23 cellular contexts compared by ENCODE assay signal in the genomic region with DNA sequence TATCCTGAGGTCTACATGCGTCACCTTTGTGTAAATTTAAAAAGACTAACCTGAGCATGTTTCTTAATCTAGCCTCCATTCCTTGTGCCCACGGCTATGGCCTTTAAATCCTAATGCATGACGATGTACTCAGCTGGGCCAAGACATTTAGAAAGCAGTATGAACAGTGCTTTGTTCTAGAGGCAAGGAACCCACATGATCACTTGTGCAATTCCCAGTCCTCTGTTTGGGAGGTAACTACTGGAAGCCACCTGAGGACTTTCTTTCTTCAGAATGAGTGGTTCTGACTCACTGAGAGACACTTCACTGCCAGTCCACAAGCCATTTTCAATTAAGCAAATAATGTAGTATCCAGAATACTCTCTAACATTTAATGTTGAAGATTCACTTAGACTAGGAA.
DNase-seq lines count a peak whose midpoint lies in the region; ATAC-seq, FAIRE-seq and TF ChIP-seq lines count a peak whose summit lies in the region.
"Had no signal": no experiment of that assay in that cellular context is flagged by ENCODE, and none has a peak within 500 bp of the region (broad histone marks: within the 10 kb centered on the region; RNA-seq: fewer than 3 reads in every experiment).

No MANE protein-coding gene starts in this region.

- POLR2A ChIA-PET in H1 (lab: Charles Lee; ENCODE audit: partially characterized antibody) = no interaction called here

- no peak overlapping the region for H2BK12ac ChIP-seq in H1 (ENCODE audit: low read depth, low read length)

- no peak overlapping the region for H3K27ac ChIP-seq in H1 (ENCODE audit: low read depth, low read length)
- H3K27ac ChIP-seq: BLaER1 treated with 17β-estradiol and CSF1 and Interleukin-3, amounts not matched to agents 10 nM and 100 nM; left ventricle myocardium inferior; PC-9 had no signal

- H4K20me1 ChIP-seq in H1 (replicated peaks in 1 of 2; ENCODE audit: control insufficient read depth in 1 of 2, insufficient read depth in 2 of 2, low read length in 2 of 2) = no peaks in the 10 kb centered on the region
- H4K20me1 ChIP-seq: BLaER1 treated with 17β-estradiol and CSF1 and Interleukin-3, amounts not matched to agents 10 nM and 100 nM had no signal

- H3K4me1 ChIP-seq in H1 (replicated peaks in 1 of 4; ENCODE audit: control insufficient read depth in 3 of 4, insufficient read depth in 4 of 4, low read length in 3 of 4) = no peaks in the 10 kb centered on the region

- no peak overlapping the region for H4K91ac ChIP-seq in H1 (replicated peaks; ENCODE audit: insufficient read length, low read length)

- no peak overlapping the region for H3K56ac ChIP-seq in H1 (replicated peaks; ENCODE audit: insufficient read length, low read depth, low read length)

- CTCF ChIA-PET in H1 (lab: Charles Lee; ENCODE audit: partially characterized antibody) = no interaction called here

- no peak overlapping the region for H3K4me2 ChIP-seq in H1 (ENCODE audit: insufficient read depth in 1 of 2, low read depth in 2 of 2, low read length in 2 of 2)
- H3K4me2 ChIP-seq: BLaER1 treated with 17β-estradiol and CSF1 and Interleukin-3, amounts not matched to agents 10 nM and 100 nM; GM23338; PC-9 had no signal

- no peak overlapping the region for H2BK5ac ChIP-seq in H1 (ENCODE audit: low read depth, low read length)

- no peak overlapping the region for H2BK20ac ChIP-seq in H1 (ENCODE audit: low read length)

- DNase-seq in COLO829 (ENCODE audit: low spot score) (peak; percentile 6), HT1080 (ENCODE audit: low read depth) (peak; percentile 32), H1 (ENCODE audit: low read depth in 1 of 2, low spot score in 2 of 2) (no peak), left lobe of liver (ENCODE audit: low spot score) (no peak), NOMO-1 (lab: John Stamatoyannopoulos, UW; ENCODE audit: unreplicated experiment in 2 of 2) (no peak)
- DNase-seq in stimulated activated CD4-positive, alpha-beta T cell treated with anti-CD3 and anti-CD28 coated beads, Interleukin-15, amount 100 ng/mL, for 24 hours = no peak
- DNase-seq: activated CD4-positive, alpha-beta memory T cell treated with anti-CD3 and anti-CD28 coated beads for 36 hours; activated CD8-positive, alpha-beta memory T cell treated with anti-CD3 and anti-CD28 coated beads, Interleukin-2, amount 50 U/mL, for 4 hours; left ventricle myocardium inferior; naive thymus-derived CD8-positive, alpha-beta T cell; NCI-H1092 treated with DMSO at 0.1 percent for 48 hours; NCI-H187 treated with DMSO at 0.1 percent for 48 hours; NCI-H526 treated with DMSO at 0.1 percent for 48 hours; PC-9; T-helper 17 cell had no signal

- no peak for TF ChIP-seq POLR2A in H1 (IDR thresholded peaks at IDR 0.05; ENCODE audit: control extremely low read depth in 1 of 2, low read depth in 2 of 2, low read length in 2 of 2)

- H3K79me2 ChIP-seq in H1 (ENCODE audit: control insufficient read depth in 1 of 2, insufficient read depth in 2 of 2, low read length in 2 of 2) = no peaks in the 10 kb centered on the region

- TF ChIP-seq CTCF in H1 (IDR thresholded peaks at IDR 0.05; ENCODE audit: control extremely low read depth in 1 of 3, insufficient read depth in 1 of 3, low read depth in 1 of 3, low read length in 3 of 3) = no peak

- no peak for FAIRE-seq in H1 (lab: Jason Lieb, UNC)
- FAIRE-seq: K562 had no signal

- no peaks in the 10 kb centered on the region for H3K79me1 ChIP-seq in H1 (ENCODE audit: low read depth, low read length)

- H3K9ac ChIP-seq in H1 (replicated peaks in 1 of 4; ENCODE audit: extremely low read depth in 1 of 4, low read depth in 3 of 4, low read length in 3 of 4) = no peak overlapping the region
- H3K9ac ChIP-seq: BLaER1 treated with 17β-estradiol and CSF1 and Interleukin-3, amounts not matched to agents 10 nM and 100 nM had no signal

- TF ChIP-seq EP300 in H1 (IDR thresholded peaks at IDR 0.05; ENCODE audit: borderline replicate concordance in 1 of 2, low read depth in 2 of 2, low read length in 2 of 2) = no peak

- TF ChIP-seq RAD21 in H1 (IDR thresholded peaks at IDR 0.05 in 1 of 2, conservative IDR thresholded peaks at IDR 0.05 in 1 of 2; ENCODE audit: low read depth in 2 of 2, low read length in 2 of 2) = no peak

- no peak overlapping the region for H4K8ac ChIP-seq in H1 (ENCODE audit: extremely low read depth, insufficient read depth, low read length)

- ATAC-seq in left lobe of liver (peak; percentile 53), HG03045 (IDR thresholded peaks at IDR 0.05; ENCODE audit: unreplicated experiment) (no peak), GM18519 (IDR thresholded peaks at IDR 0.05; ENCODE audit: low FRiP score, unreplicated experiment) (no peak)
- ATAC-seq: activated CD4-positive, CD25-positive, alpha-beta regulatory T cell treated with anti-CD3 and anti-CD28 coated beads, Interleukin-2, amount 50 U/mL, for 24 hours; GM23338; K562; naive thymus-derived CD8-positive, alpha-beta T cell; Right ventricle myocardium inferior; stimulated activated effector memory CD8-positive, alpha-beta T cell treated with anti-CD3 and anti-CD28 coated beads, Interleukin-12 subunit alpha, Interleukin-12 subunit beta, amount 100 ng/mL, for 72 hours; T-helper 17 cell had no signal

- H3K4me3 ChIP-seq in H1 (ENCODE audit: extremely low read depth in 1 of 4, insufficient read depth in 2 of 4, low read depth in 3 of 4, low read length in 4 of 4) = no peak overlapping the region
- H3K4me3 ChIP-seq: BLaER1 treated with 17β-estradiol and CSF1 and Interleukin-3, amounts not matched to agents 10 nM and 100 nM; GM23338; K562; left ventricle myocardium inferior; PC-9 had no signal

- no peak overlapping the region for H2AK5ac ChIP-seq in H1 (ENCODE audit: low read depth, low read length)

- no peak overlapping the region for H3K4ac ChIP-seq in H1 (replicated peaks; ENCODE audit: insufficient read length, low read depth, low read length)

- WGBS in H1 (ENCODE audit: extremely low coverage in 1 of 2, insufficient coverage in 1 of 2, insufficient read length in 1 of 2, insufficient replicate concordance in 2 of 2, low coverage in 1 of 2, low lambda C conversion rate in 2 of 2, missing lambda C conversion rate in 1 of 2), 2 experiments = 93% methylated on average over 3 of the region's 3 CpGs; no CpG with 5 or more reads in 1 of the 2 experiments

- H3K18ac ChIP-seq in H1 (ENCODE audit: extremely low read depth, low read length) = no peak overlapping the region

- no peaks in the 10 kb centered on the region for H3K9me3 ChIP-seq in H1 (ENCODE audit: insufficient read depth in 2 of 2, low read depth in 1 of 2, low read length in 1 of 2)
- H3K9me3 ChIP-seq: BLaER1 treated with 17β-estradiol and CSF1 and Interleukin-3, amounts not matched to agents 10 nM and 100 nM; left ventricle myocardium inferior had no signal

- H3K23me2 ChIP-seq in H1 (ENCODE audit: low read depth, low read length) = peaks cover 2% of the 10 kb centered on the region; the same call in 1 of the 2 replicates

- no peak overlapping the region for H2AFZ ChIP-seq in H1 (ENCODE audit: low read length)
- H2AFZ ChIP-seq: GM23338, PC-9 had no signal

- H3K14ac ChIP-seq in H1 (ENCODE audit: insufficient read length) = peak overlapping the region; percentile 23

- no peaks in the 10 kb centered on the region for H3K36me3 ChIP-seq in H1 (ENCODE audit: control insufficient read depth in 2 of 4, insufficient read depth in 4 of 4, low read length in 3 of 4)
- H3K36me3 ChIP-seq: BLaER1 treated with 17β-estradiol and CSF1 and Interleukin-3, amounts not matched to agents 10 nM and 100 nM; left ventricle myocardium inferior had no signal

- no peak overlapping the region for H4K5ac ChIP-seq in H1 (ENCODE audit: insufficient read length, low read depth, low read length)

- H2BK15ac ChIP-seq in H1 (ENCODE audit: low read length) = no peak overlapping the region

- H2BK120ac ChIP-seq in H1 (replicated peaks; ENCODE audit: low read depth, low read length) = no peak overlapping the region

- peak overlapping the region; percentile 70 for H3K23ac ChIP-seq in H1 (ENCODE audit: insufficient read length)

- no peaks in the 10 kb centered on the region for H3K27me3 ChIP-seq in H1 (replicated peaks in 1 of 4; ENCODE audit: control insufficient read depth in 3 of 4, extremely low read depth in 1 of 4, insufficient read depth in 3 of 4, low read length in 3 of 4)
- H3K27me3 ChIP-seq: BLaER1 treated with 17β-estradiol and CSF1 and Interleukin-3, amounts not matched to agents 10 nM and 100 nM had no signal

TF ChIP-seq in H1, 55 proteins besides CTCF, POLR2A, EP300 and RAD21 (continues in another document):
- TF ChIP-seq EZH2 (IDR thresholded peaks at IDR 0.05; ENCODE audit: low read depth, low read length, severe bottlenecking) = no peak

Comparison
In these comparisons a context has a peak if more than half of its experiments do, and no peak if none do; other contexts are left out.
1. DNase-seq: peak in COLO829 (single experiment) and HT1080 (single experiment); none in H1 (0 of 2), left lobe of liver (single experiment), stimulated activated CD4-positive, alpha-beta T cell treated with anti-CD3 and anti-CD28 coated beads, Interleukin-15, amount 100 ng/mL, for 24 hours (single experiment) and NOMO-1 (0 of 2).